Comparison of ENCODE assay signal across 22 cellular contexts in the genomic region with DNA sequence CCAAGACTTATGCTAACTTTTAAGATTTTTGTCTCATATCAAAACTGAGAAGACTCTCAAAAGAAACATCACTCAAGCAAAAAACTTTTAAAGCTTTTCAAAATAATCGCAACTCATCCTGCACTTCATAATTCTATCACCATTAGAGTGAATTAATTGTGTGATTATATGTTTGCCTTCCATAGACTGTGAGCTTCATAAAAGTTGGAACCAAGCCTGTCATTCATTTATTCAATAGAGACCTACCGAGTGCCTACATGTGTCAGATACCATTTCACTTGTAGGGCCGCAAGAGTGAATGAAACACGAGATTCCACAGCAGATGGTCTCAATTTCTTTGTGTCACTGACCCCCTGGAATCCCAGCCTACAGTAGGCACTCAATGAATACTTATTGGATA.
DNase-seq lines count a peak whose midpoint lies in the region; ATAC-seq and TF ChIP-seq lines count a peak whose summit lies in the region.
"Had no signal": no experiment of that assay in that cellular context is flagged by ENCODE, and none has a peak within 500 bp of the region (broad histone marks: within the 10 kb centered on the region; RNA-seq: fewer than 3 reads in every experiment).

No MANE protein-coding gene starts in this region.

- peak overlapping the region; percentile 66 for H3K27ac ChIP-seq in cingulate gyrus (ENCODE audit: low read depth, low read length)
- H3K27ac ChIP-seq in trophoblast cell (ENCODE audit: low read depth, low read length): peak overlapping the region; percentile 86
- no peak overlapping the region for H3K27ac ChIP-seq in aorta (ENCODE audit: low read depth in 1 of 2, low read length in 2 of 2)
- no peak overlapping the region for H3K27ac ChIP-seq in suprapubic skin
- H3K27ac ChIP-seq: C4-2B, cardiac muscle cell, HL-60, lower lobe of right lung, spleen, tibial artery had no signal

- TF ChIP-seq EP300 in suprapubic skin (IDR thresholded peaks at IDR 0.05): no peak

- peak overlapping the region; percentile 38 for H3K14ac ChIP-seq in trophoblast cell (ENCODE audit: low read length)

- peaks cover 9% of the 10 kb centered on the region for H3K79me2 ChIP-seq in trophoblast cell (ENCODE audit: control insufficient read depth, insufficient read depth, low read length, poor library complexity)

- H3K36me3 ChIP-seq in trophoblast cell (ENCODE audit: control insufficient read depth in 1 of 2, insufficient read depth in 2 of 2, low read length in 2 of 2): peaks cover 0 to 3% of the 10 kb centered on the region in 2 experiments
- H3K36me3 ChIP-seq in aorta (ENCODE audit: control insufficient read depth in 1 of 2, insufficient read depth in 2 of 2, low read length in 1 of 2): no peaks in the 10 kb centered on the region
- H3K36me3 ChIP-seq in suprapubic skin: no peaks in the 10 kb centered on the region
- H3K36me3 ChIP-seq: cardiac muscle cell, lower lobe of right lung, spleen, tibial artery had no signal

- H4K8ac ChIP-seq in trophoblast cell (ENCODE audit: low read depth, low read length): peak overlapping the region; percentile 4

- H3K79me1 ChIP-seq in trophoblast cell (ENCODE audit: low read length): peaks cover 38% of the 10 kb centered on the region

- peak overlapping the region; percentile 86 for H2BK120ac ChIP-seq in trophoblast cell (ENCODE audit: insufficient read depth, low read length, poor library complexity)

- H3K27me3 ChIP-seq in trophoblast cell (ENCODE audit: insufficient read depth, low read length) (peaks cover 3% of the 10 kb centered on the region), aorta (ENCODE audit: control insufficient read depth in 1 of 2, insufficient read depth in 2 of 2, low read length in 1 of 2) (no peaks in the 10 kb centered on the region), suprapubic skin (no peaks in the 10 kb centered on the region)
- H3K27me3 ChIP-seq: cardiac muscle cell, spleen, tibial artery had no signal

- no peak overlapping the region for H3K9ac ChIP-seq in trophoblast cell (ENCODE audit: low read length)

- H3K4ac ChIP-seq in trophoblast cell (ENCODE audit: low read depth, low read length): peak overlapping the region; percentile 25

- DNase-seq in DMS 273 (lab: John Stamatoyannopoulos, UW; ENCODE audit: unreplicated experiment): peak; percentile 62
- DNase-seq in NCI-H446 treated with DMSO at 0.1 percent for 48 hours (lab: John Stamatoyannopoulos, UW): peak; percentile 35
- no peak for DNase-seq in trophoblast cell
- no peak for DNase-seq in aorta
- no peak for DNase-seq in NCI-H2107 (lab: John Stamatoyannopoulos, UW)
- no peak for DNase-seq in NK-92 (lab: John Stamatoyannopoulos, UW; ENCODE audit: unreplicated experiment)
- no peak for DNase-seq in suprapubic skin (ENCODE audit: low spot score in 2 of 2)
- DNase-seq: activated CD4-positive, alpha-beta T cell treated with anti-CD3 and anti-CD28 coated beads for 4 hours; activated gamma-delta T cell treated with Interleukin-2 at 50 U/mL for 16 hours; activated T-cell treated with anti-CD3 and anti-CD28 coated beads, Interleukin-2, amount 50 U/mL, for 1 hour; lower lobe of right lung; NCI-H1417; NCI-H2081; RPMI8226; spleen; stimulated activated CD4-positive, alpha-beta T cell treated with anti-CD3 and anti-CD28 coated beads, Interleukin-4, amount 100 ng/mL, for 1 hour; stimulated activated naive B cell treated with anti-CD40 and anti-IgM and Interleukin-4, amounts not matched to agents 10 μg/mL and 1 μg/mL and 100 μg/mL, for 72 hours had no signal

- no peak overlapping the region for H3K18ac ChIP-seq in trophoblast cell (ENCODE audit: low read length)

- no peak overlapping the region for H3K4me3 ChIP-seq in trophoblast cell (ENCODE audit: low read depth, low read length)
- no peak overlapping the region for H3K4me3 ChIP-seq in aorta (ENCODE audit: low read length in 2 of 2)
- no peak overlapping the region for H3K4me3 ChIP-seq in suprapubic skin
- H3K4me3 ChIP-seq: cardiac muscle cell, lower lobe of right lung, spleen, tibial artery had no signal

- no peak overlapping the region for H2AFZ ChIP-seq in trophoblast cell (ENCODE audit: insufficient read depth, low read length, poor library complexity)

- WGBS in trophoblast cell (ENCODE audit: extremely low coverage, insufficient coverage, insufficient read length): no CpG with 5 or more reads among the region's 4 CpGs
- WGBS in aorta, 2 donors: 86 to 87% methylated on average over 4 of the region's 4 CpGs
- WGBS in suprapubic skin: 83% methylated on average over 4 of the region's 4 CpGs

- no peak overlapping the region for H3K23ac ChIP-seq in trophoblast cell (ENCODE audit: low read length)

- H2BK5ac ChIP-seq in trophoblast cell (ENCODE audit: low read depth, low read length, poor library complexity): peak overlapping the region; percentile 80

- no peak overlapping the region for H3K4me2 ChIP-seq in trophoblast cell (ENCODE audit: low read length)

- H4K12ac ChIP-seq in trophoblast cell (ENCODE audit: low read depth, low read length): no peak overlapping the region

- TF ChIP-seq POLR2A in suprapubic skin (IDR thresholded peaks at IDR 0.05): no peak

- peaks cover 23 to 35% of the 10 kb centered on the region in 2 experiments for H3K4me1 ChIP-seq in trophoblast cell (ENCODE audit: control insufficient read depth in 1 of 2, insufficient read depth in 2 of 2, low read length in 2 of 2)
- peaks cover 0 to 2% of the 10 kb centered on the region in 2 donors for H3K4me1 ChIP-seq in aorta (ENCODE audit: control insufficient read depth in 1 of 2, insufficient read depth in 2 of 2, low read length in 2 of 2)
- H3K4me1 ChIP-seq in suprapubic skin: peaks cover 19% of the 10 kb centered on the region

- peak overlapping the region; percentile 75 for H4K91ac ChIP-seq in trophoblast cell (ENCODE audit: low read depth, low read length)

- H3K9me3 ChIP-seq in trophoblast cell (ENCODE audit: insufficient read depth, low read depth, low read length) (peaks cover 3% of the 10 kb centered on the region), aorta (ENCODE audit: control insufficient read depth, low read length) (no peaks in the 10 kb centered on the region), suprapubic skin (peaks cover 5% of the 10 kb centered on the region)
- H3K9me3 ChIP-seq: lower lobe of right lung had no signal

- peak overlapping the region; percentile 60 for H2AK5ac ChIP-seq in trophoblast cell (ENCODE audit: low read length)

- H2BK12ac ChIP-seq in trophoblast cell (ENCODE audit: low read length): peak overlapping the region; percentile 86

- intact Hi-C loops in aorta (cut with DNase I): no loop called here

- no peak for TF ChIP-seq CTCF in suprapubic skin (IDR thresholded peaks at IDR 0.05)

- ATAC-seq in aorta (ENCODE audit: low FRiP score): no peak
- ATAC-seq: lower lobe of right lung had no signal

Comparison
In these comparisons a context has a peak if more than half of its experiments do, and no peak if none do; other contexts are left out.
1. DNase-seq: peak in DMS 273 (single experiment) and NCI-H446 treated with DMSO at 0.1 percent for 48 hours (single experiment); none in trophoblast cell (0 of 2), aorta (0 of 2), NCI-H2107 (single experiment), NK-92 (single experiment) and suprapubic skin (0 of 2).
2. H3K27ac ChIP-seq: peak in cingulate gyrus (single experiment) and trophoblast cell (single experiment); none in aorta (0 of 2) and suprapubic skin (single experiment).